8 cellular contexts compared by ENCODE assay signal in genomic region chr4:56757821-56758400, GRCh38.
DNase-seq lines count a peak whose midpoint lies in the region; ATAC-seq and TF ChIP-seq lines count a peak whose summit lies in the region.

No MANE protein-coding gene starts in this region.

- H3K14ac ChIP-seq in IMR-90 (replicated peaks; ENCODE audit: low read depth, low read length), result peak overlapping the region; percentile 39; the same call in 1 of the 2 replicates

- peak overlapping the region; percentile 77 for H3K23ac ChIP-seq in IMR-90 (ENCODE audit: low read depth, low read length)

- CTCF ChIA-PET in IMR-90 (lab: Yijun Ruan, JAX), result interaction anchor here (0.6 to 1.5 kb wide), 4 partner anchors 27 to 183 kb away, joined by 3 to 6 read pairs (median 4); no protein-coding TSS in a partner anchor

- H3K4ac ChIP-seq in IMR-90 (ENCODE audit: low read depth, low read length), result peak overlapping the region; percentile 94

- H2AK5ac ChIP-seq in IMR-90 (ENCODE audit: low read depth, low read length), result 0 out of 2 replicates have a peak overlapping the region, but pooled peaks have one; percentile 6

- H2BK120ac ChIP-seq in IMR-90 (ENCODE audit: low read depth, low read length), result peak overlapping the region; percentile 91

- intact Hi-C loops in IMR-90 (cut with micrococcal nuclease), result no loop called here

- H3K79me1 ChIP-seq in IMR-90 (ENCODE audit: low read depth in 1 of 2, low read length in 2 of 2), result no peaks in the 10 kb centered on the region

- peak; percentile 89 for DNase-seq in Daoy (ENCODE audit: low read depth)
- peak; percentile 94 for DNase-seq in IMR-90
- peak; percentile 56 to 85 for DNase-seq in stimulated activated CD8-positive, alpha-beta memory T cell treated with anti-CD3 and anti-CD28 coated beads, Interleukin-7, amount 100 ng/mL, for 48 hours (ENCODE audit: extremely low read depth in 1 of 2, low read depth in 1 of 2)
- DNase-seq in NCI-H2081 (lab: John Stamatoyannopoulos, UW), result no peak

- H4K8ac ChIP-seq in IMR-90 (ENCODE audit: low read depth in 2 of 2, low read length in 2 of 2), result peak overlapping the region in 1 of 2 experiments; percentile 81; a peak in 2 of 4 replicates

- no peak overlapping the region for H4K5ac ChIP-seq in IMR-90 (ENCODE audit: low read depth, low read length)

- H3K27me3 ChIP-seq in IMR-90 (ENCODE audit: control insufficient read depth, insufficient read depth, low read length), result 0 out of 2 replicates have a peak, but pooled peaks cover under 1% of the 10 kb centered on the region
- H3K27me3 ChIP-seq in mucosa of rectum (ENCODE audit: control insufficient read depth in 2 of 2, insufficient read depth in 2 of 2, low read length in 2 of 2), result no peaks in the 10 kb centered on the region

- peak overlapping the region; percentile 90 for H2BK5ac ChIP-seq in IMR-90 (ENCODE audit: low read depth, low read length, poor library complexity, severe bottlenecking)

- H3K4me1 ChIP-seq in IMR-90 (ENCODE audit: control insufficient read depth, insufficient read depth, low read length) (peaks cover 11% of the 10 kb centered on the region), mucosa of rectum (ENCODE audit: control insufficient read depth in 2 of 2, insufficient read depth in 2 of 2, low read length in 2 of 2) (peaks cover 5 to 12% of the 10 kb centered on the region in 2 donors)

- peak; percentile 87 for ATAC-seq in GM21576 (IDR thresholded peaks at IDR 0.05; ENCODE audit: unreplicated experiment)
- peak; percentile 91 for ATAC-seq in IMR-90 (ENCODE audit: low read depth)
- peak; percentile 98 to 100 for ATAC-seq in activated CD4-positive, CD25-positive, alpha-beta regulatory T cell treated with anti-CD3 and anti-CD28 coated beads, Interleukin-2, amount 50 U/mL, for 24 hours

- in situ Hi-C loops in IMR-90 (cut with MboI; ENCODE audit: low sequenced_read_pairs), result loop anchor here (25.0 kb wide), 1 partner anchor 104 kb away; no protein-coding TSS in a partner anchor

- dilution Hi-C loops in IMR-90 (cut with HindIII; ENCODE audit: low sequenced_read_pairs, unreplicated experiment), result no loop called here

- TF ChIP-seq RAD21 in IMR-90 (IDR thresholded peaks at IDR 0.05; ENCODE audit: low read length), result no peak

- no peak overlapping the region for H2BK15ac ChIP-seq in IMR-90 (ENCODE audit: low read depth, low read length)

- WGBS in IMR-90 (ENCODE audit: extremely low coverage in 2 of 2, insufficient read length in 1 of 2), 2 experiments, result 0% methylated on average over 1 of the region's 6 CpGs; no CpG with 5 or more reads in 1 of the 2 experiments

- no peaks in the 10 kb centered on the region for H4K20me1 ChIP-seq in IMR-90 (ENCODE audit: insufficient read depth, low read length)

- no peak overlapping the region for H3K9ac ChIP-seq in IMR-90 (ENCODE audit: low read depth, low read length)
- peak overlapping the region; percentile 3 to 7 for H3K9ac ChIP-seq in mucosa of rectum (ENCODE audit: low read depth in 1 of 2, low read length in 2 of 2)

- no peak for TF ChIP-seq CTCF in IMR-90 (conservative IDR thresholded peaks at IDR 0.05; ENCODE audit: low read depth, low read length)

- H4K91ac ChIP-seq in IMR-90 (ENCODE audit: insufficient read depth, low read depth, low read length), result 0 out of 2 replicates have a peak overlapping the region, but pooled peaks have one; percentile 43

- no peaks in the 10 kb centered on the region for H3K9me3 ChIP-seq in IMR-90 (ENCODE audit: control insufficient read depth, insufficient read depth, low read length)
- H3K9me3 ChIP-seq in mucosa of rectum (ENCODE audit: control insufficient read depth in 2 of 2, low read length in 2 of 2), result no peaks in the 10 kb centered on the region

- H3K4me3 ChIP-seq in IMR-90 (ENCODE audit: insufficient read depth, low read depth, low read length) (peak overlapping the region; percentile 11; the same call in 1 of the 2 replicates), mucosa of rectum (ENCODE audit: low read length in 2 of 2) (peak overlapping the region; percentile 37 to 38)

- H2AK9ac ChIP-seq in IMR-90 (replicated peaks; ENCODE audit: low read depth, low read length, poor library complexity), result peak overlapping the region; percentile 49

- peak overlapping the region; percentile 33; the same call in 1 of the 2 replicates for H3K18ac ChIP-seq in IMR-90 (ENCODE audit: low read depth, low read length)

- no TSS peak for BruUV-seq in IMR-90 (replicated peaks; lab: Mats Ljungman, UMichigan)

- peak overlapping the region; percentile 85 for H2AFZ ChIP-seq in IMR-90 (replicated peaks; ENCODE audit: low read length, poor library complexity)

- H3K27ac ChIP-seq in IMR-90 (ENCODE audit: insufficient read depth, low read length) (peak overlapping the region; percentile 62), cingulate gyrus (ENCODE audit: low read depth, low read length) (peak overlapping the region; percentile 60), mucosa of rectum (ENCODE audit: low read depth in 2 of 2, low read length in 2 of 2) (peak overlapping the region; percentile 71 to 72)

- POLR2A ChIA-PET in IMR-90 (lab: Charles Lee; ENCODE audit: unreplicated experiment), result no interaction called here

- H2BK20ac ChIP-seq in IMR-90 (ENCODE audit: low read depth, low read length), result peak overlapping the region; percentile 41

- TF ChIP-seq POLR2A in IMR-90 (IDR thresholded peaks at IDR 0.05; ENCODE audit: low read depth, low read length), result no peak

- H3K56ac ChIP-seq in IMR-90 (ENCODE audit: extremely low read depth, insufficient read depth, low read length), result peak overlapping the region; percentile 29; the same call in 1 of the 2 replicates

- H3K36me3 ChIP-seq in IMR-90 (ENCODE audit: control insufficient read depth, insufficient read depth, low read length) (no peaks in the 10 kb centered on the region), mucosa of rectum (ENCODE audit: control insufficient read depth in 2 of 2, insufficient read depth in 2 of 2, low read length in 2 of 2) (no peaks in the 10 kb centered on the region)

- H3K4me2 ChIP-seq in IMR-90 (ENCODE audit: low read depth, low read length), result peak overlapping the region; percentile 80

- peaks cover 13% of the 10 kb centered on the region; the same call in 1 of the 2 replicates for H3K9me1 ChIP-seq in IMR-90 (ENCODE audit: insufficient read depth, low read length)

TF ChIP-seq in IMR-90, 13 proteins besides CTCF, POLR2A, EP300 and RAD21:
- TF ChIP-seq SMC3 (IDR thresholded peaks at IDR 0.05; ENCODE audit: low read depth, low read length) (peak; percentile 12; the same call in 1 of the 2 replicates), BHLHE40 (IDR thresholded peaks at IDR 0.05; ENCODE audit: low read depth, low read length) (peak; percentile 59; the same call in 1 of the 2 replicates), MAZ (IDR thresholded peaks at IDR 0.05; ENCODE audit: borderline replicate concordance, low read depth, low read length) (no peak), CEBPB (IDR thresholded peaks at IDR 0.05; ENCODE audit: low read depth, low read length) (peak; percentile 47; the same call in 1 of the 2 replicates), FOS (IDR thresholded peaks at IDR 0.05; ENCODE audit: low read depth, low read length) (peak; percentile 76)

Comparison
In these comparisons a context has a peak if more than half of its experiments do, and no peak if none do; other contexts are left out.
1. DNase-seq: peak in Daoy (single experiment), IMR-90 (single experiment) and stimulated activated CD8-positive, alpha-beta memory T cell treated with anti-CD3 and anti-CD28 coated beads, Interleukin-7, amount 100 ng/mL, for 48 hours (2 of 2); none in NCI-H2081 (0 of 2).
2. Peak in every context shown above with its lines, with median percentiles within 50 percentile points of each other: ATAC-seq and H3K27ac ChIP-seq.